ENCODE assay signal across 2 cellular contexts in the genomic region with DNA sequence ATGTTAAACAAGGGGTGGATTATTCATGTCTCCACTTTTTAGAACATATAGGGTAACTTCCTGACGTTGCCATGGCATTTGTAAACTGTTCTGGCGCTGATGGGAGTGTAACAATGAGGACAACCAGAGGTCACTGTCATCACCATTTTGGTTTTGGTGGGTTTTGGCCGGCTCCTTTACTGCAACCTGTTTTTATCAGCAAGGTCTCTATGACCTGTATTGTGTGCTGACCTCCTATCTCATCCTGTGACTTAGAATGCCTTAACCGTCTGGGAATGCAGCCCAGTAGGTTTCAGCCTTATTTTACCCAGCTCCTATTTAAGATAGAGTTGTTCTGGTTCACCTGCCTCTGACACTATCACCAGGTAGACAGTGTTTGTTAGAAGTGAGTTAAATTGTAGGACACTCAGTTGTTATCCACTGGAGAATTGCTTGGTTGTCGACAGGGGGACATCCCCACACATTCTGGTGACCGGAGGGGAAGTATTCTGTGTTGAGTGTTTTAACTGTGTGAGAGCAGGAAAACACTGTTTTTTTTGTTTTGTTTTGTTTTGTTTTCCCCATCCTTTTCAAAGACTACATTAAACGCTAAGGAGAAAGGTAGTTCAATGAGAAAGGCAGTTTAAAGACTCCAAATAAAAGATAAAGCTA.
TF ChIP-seq lines count a peak whose summit lies in the region.

No MANE protein-coding gene starts in this region.

TF ChIP-seq in liver, 16 proteins besides CTCF, POLR2A, EP300 and RAD21 (continued from another document):
- TF ChIP-seq REST (IDR thresholded peaks at IDR 0.05): no peak

TF ChIP-seq in GM23338, 12 proteins besides CTCF, POLR2A, EP300 and RAD21 (continued from another document):
- no peak for TF ChIP-seq REST (IDR thresholded peaks at IDR 0.05; ENCODE audit: unreplicated experiment)
- TF ChIP-seq ZNF331 (CRISPR knock-in tag; IDR thresholded peaks at IDR 0.05; ENCODE audit: low read depth): no peak
- no peak for TF ChIP-seq STAT1 (IDR thresholded peaks at IDR 0.05; ENCODE audit: unreplicated experiment)
- no peak for TF ChIP-seq ZNF114 (CRISPR knock-in tag; IDR thresholded peaks at IDR 0.05)
- TF ChIP-seq POLR2AphosphoS5 (IDR thresholded peaks at IDR 0.05; ENCODE audit: low read depth): no peak
- TF ChIP-seq, protein P1, sequence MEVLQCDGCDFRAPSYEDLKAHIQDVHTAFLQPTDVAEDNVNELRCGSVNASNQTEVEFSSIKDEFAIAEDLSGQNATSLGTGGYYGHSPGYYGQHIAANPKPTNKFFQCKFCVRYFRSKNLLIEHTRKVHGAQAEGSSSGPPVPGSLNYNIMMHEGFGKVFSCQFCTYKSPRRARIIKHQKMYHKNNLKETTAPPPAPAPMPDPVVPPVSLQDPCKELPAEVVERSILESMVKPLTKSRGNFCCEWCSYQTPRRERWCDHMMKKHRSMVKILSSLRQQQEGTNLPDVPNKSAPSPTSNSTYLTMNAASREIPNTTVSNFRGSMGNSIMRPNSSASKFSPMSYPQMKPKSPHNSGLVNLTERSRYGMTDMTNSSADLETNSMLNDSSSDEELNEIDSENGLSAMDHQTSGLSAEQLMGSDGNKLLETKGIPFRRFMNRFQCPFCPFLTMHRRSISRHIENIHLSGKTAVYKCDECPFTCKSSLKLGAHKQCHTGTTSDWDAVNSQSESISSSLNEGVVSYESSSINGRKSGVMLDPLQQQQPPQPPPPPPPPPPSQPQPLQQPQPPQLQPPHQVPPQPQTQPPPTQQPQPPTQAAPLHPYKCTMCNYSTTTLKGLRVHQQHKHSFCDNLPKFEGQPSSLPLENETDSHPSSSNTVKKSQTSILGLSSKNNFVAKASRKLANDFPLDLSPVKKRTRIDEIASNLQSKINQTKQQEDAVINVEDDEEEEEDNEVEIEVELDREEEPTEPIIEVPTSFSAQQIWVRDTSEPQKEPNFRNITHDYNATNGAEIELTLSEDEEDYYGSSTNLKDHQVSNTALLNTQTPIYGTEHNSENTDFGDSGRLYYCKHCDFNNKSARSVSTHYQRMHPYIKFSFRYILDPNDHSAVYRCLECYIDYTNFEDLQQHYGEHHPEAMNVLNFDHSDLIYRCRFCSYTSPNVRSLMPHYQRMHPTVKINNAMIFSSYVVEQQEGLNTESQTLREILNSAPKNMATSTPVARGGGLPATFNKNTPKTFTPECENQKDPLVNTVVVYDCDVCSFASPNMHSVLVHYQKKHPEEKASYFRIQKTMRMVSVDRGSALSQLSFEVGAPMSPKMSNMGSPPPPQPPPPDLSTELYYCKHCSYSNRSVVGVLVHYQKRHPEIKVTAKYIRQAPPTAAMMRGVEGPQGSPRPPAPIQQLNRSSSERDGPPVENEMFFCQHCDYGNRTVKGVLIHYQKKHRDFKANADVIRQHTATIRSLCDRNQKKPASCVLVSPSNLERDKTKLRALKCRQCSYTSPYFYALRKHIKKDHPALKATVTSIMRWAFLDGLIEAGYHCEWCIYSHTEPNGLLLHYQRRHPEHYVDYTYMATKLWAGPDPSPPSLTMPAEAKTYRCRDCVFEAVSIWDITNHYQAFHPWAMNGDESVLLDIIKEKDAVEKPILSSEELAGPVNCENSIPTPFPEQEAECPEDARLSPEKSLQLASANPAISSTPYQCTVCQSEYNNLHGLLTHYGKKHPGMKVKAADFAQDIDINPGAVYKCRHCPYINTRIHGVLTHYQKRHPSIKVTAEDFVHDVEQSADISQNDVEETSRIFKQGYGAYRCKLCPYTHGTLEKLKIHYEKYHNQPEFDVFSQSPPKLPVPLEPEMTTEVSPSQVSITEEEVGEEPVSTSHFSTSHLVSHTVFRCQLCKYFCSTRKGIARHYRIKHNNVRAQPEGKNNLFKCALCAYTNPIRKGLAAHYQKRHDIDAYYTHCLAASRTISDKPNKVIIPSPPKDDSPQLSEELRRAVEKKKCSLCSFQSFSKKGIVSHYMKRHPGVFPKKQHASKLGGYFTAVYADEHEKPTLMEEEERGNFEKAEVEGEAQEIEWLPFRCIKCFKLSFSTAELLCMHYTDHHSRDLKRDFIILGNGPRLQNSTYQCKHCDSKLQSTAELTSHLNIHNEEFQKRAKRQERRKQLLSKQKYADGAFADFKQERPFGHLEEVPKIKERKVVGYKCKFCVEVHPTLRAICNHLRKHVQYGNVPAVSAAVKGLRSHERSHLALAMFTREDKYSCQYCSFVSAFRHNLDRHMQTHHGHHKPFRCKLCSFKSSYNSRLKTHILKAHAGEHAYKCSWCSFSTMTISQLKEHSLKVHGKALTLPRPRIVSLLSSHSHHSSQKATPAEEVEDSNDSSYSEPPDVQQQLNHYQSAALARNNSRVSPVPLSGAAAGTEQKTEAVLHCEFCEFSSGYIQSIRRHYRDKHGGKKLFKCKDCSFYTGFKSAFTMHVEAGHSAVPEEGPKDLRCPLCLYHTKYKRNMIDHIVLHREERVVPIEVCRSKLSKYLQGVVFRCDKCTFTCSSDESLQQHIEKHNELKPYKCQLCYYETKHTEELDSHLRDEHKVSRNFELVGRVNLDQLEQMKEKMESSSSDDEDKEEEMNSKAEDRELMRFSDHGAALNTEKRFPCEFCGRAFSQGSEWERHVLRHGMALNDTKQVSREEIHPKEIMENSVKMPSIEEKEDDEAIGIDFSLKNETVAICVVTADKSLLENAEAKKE (CRISPR knock-in tag; IDR thresholded peaks at IDR 0.05): no peak
- no peak for TF ChIP-seq EZH2 (IDR thresholded peaks at IDR 0.05; ENCODE audit: low read depth, unreplicated experiment)
- TF ChIP-seq, protein P2, sequence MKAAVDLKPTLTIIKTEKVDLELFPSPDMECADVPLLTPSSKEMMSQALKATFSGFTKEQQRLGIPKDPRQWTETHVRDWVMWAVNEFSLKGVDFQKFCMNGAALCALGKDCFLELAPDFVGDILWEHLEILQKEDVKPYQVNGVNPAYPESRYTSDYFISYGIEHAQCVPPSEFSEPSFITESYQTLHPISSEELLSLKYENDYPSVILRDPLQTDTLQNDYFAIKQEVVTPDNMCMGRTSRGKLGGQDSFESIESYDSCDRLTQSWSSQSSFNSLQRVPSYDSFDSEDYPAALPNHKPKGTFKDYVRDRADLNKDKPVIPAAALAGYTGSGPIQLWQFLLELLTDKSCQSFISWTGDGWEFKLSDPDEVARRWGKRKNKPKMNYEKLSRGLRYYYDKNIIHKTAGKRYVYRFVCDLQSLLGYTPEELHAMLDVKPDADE (IDR thresholded peaks at IDR 0.05): no peak
- no peak for TF ChIP-seq EZH2phosphoT487 (IDR thresholded peaks at IDR 0.05; ENCODE audit: unreplicated experiment)
- no peak for TF ChIP-seq NANOG (IDR thresholded peaks at IDR 0.05; ENCODE audit: borderline replicate concordance)
